In the genomic region with DNA sequence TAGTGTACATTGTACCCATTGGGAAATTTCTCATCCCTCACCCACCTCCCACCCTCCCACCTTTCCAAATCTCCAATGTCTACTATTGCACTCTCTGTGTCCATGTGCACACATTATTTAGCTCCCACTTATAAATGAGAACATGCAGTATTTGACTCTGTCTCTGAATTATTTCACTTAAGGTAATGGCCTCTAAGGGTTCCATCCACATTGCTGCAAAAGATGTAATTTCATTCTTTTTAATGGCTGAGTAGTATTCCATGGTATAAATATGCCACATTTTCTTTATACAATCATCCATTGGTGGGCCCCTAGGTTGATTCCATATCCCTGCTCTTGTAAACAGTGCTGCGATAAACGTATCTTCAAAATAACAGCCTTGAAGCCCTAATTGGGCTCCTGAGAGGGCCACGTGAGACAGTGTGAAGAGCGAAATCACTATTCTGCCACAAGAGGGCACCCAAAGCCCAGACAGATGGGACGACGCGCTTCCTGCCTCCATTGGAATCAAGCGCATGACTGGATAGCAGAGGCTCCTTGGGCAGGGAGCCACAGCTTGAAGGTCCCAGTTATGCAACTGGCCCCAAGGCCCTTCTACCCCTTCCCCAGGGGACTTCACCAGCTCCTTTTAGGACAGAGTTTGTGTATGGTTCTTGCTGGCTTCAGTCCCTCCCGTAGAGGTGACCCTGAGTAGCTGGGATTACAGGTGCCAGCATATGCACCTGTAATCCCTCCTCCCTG, we compare ENCODE assay signal across 8 cellular contexts. TPM values are rescaled to one million over a fixed set of nuclear protein-coding genes. Genes with fewer than 3 reads are reported as not detected.
DNase-seq lines count a peak whose midpoint lies in the region; ATAC-seq and TF ChIP-seq lines count a peak whose summit lies in the region.

No MANE protein-coding gene starts in this region.

- H3K27ac ChIP-seq in gastroesophageal sphincter (peak overlapping the region in 3 of 4 donors; percentile 27 to 57 (median 57)), upper lobe of right lung (no peak overlapping the region)

- H3K27me3 ChIP-seq in BJ (ENCODE audit: control insufficient read depth, insufficient read depth, low read length) (no peaks in the 10 kb centered on the region), gastroesophageal sphincter (no peaks in the 10 kb centered on the region), upper lobe of right lung (no peaks in the 10 kb centered on the region)

- H3K4me1 ChIP-seq in gastroesophageal sphincter (peaks cover 0 to 24% (median 5%) of the 10 kb centered on the region in 3 donors), upper lobe of right lung (peaks cover 8% of the 10 kb centered on the region)

- TF ChIP-seq CTCF in BJ (IDR thresholded peaks at IDR 0.05; ENCODE audit: insufficient read depth, low read depth, low read length) (peak; percentile 81), GM20000 (IDR thresholded peaks at IDR 0.05; ENCODE audit: extremely low read depth, missing control alignments) (peak; percentile 66), gastroesophageal sphincter (IDR thresholded peaks at IDR 0.05) (peak; percentile 80 to 97 (median 94)), upper lobe of right lung (IDR thresholded peaks at IDR 0.05) (peak; percentile 89)

- no peak for TF ChIP-seq EP300 in gastroesophageal sphincter (IDR thresholded peaks at IDR 0.05)

- intact Hi-C loops in upper lobe of right lung (cut with DNase I) = no loop called here

- no peaks in the 10 kb centered on the region for H3K9me3 ChIP-seq in gastroesophageal sphincter
- H3K9me3 ChIP-seq in upper lobe of right lung = no peaks in the 10 kb centered on the region

- H3K36me3 ChIP-seq in BJ (ENCODE audit: control insufficient read depth, insufficient read depth, low read length) = no peaks in the 10 kb centered on the region
- H3K36me3 ChIP-seq in gastroesophageal sphincter = no peaks in the 10 kb centered on the region
- no peaks in the 10 kb centered on the region for H3K36me3 ChIP-seq in upper lobe of right lung

- ATAC-seq in gastroesophageal sphincter (peak; percentile 97), upper lobe of right lung (peak; percentile 99)

- no peak overlapping the region for H3K4me3 ChIP-seq in BJ (ENCODE audit: low read depth, low read length)
- no peak overlapping the region for H3K4me3 ChIP-seq in gastroesophageal sphincter
- no peak overlapping the region for H3K4me3 ChIP-seq in upper lobe of right lung

- CTCF ChIA-PET in BJ (lab: Yijun Ruan, JAX) = interaction anchor here (0.6 to 5.2 kb wide), 25 partner anchors 10 to 312 kb away, joined by 3 to 62 read pairs (median 5); partner anchors contain the start of gene VAMP1

- POLR2A ChIA-PET in BJ (lab: Charles Lee) = no interaction called here

- no peak for TF ChIP-seq POLR2A in gastroesophageal sphincter (IDR thresholded peaks at IDR 0.05)

- WGBS in gastroesophageal sphincter (ENCODE audit: low coverage in 1 of 2), 2 donors = 0% methylated on average over 1 to 5 of the region's 9 CpGs

- DNase-seq in BJ (ENCODE audit: low read depth) (peak; percentile 60), GM20000 (ENCODE audit: low spot score) (peak; percentile 79), NCI-H1105 treated with DMSO at 0.1 percent for 48 hours (lab: John Stamatoyannopoulos, UW) (peak; percentile 87), SK-N-DZ (ENCODE audit: low spot score) (peak; percentile 91), occipital lobe (lab: John Stamatoyannopoulos, UW) (peak; percentile 39), upper lobe of right lung (peak; percentile 87)
- DNase-seq in activated naive CD4-positive, alpha-beta T cell treated with Interleukin-2 at 50 U/mL for 16 hours = peak; percentile 75

RNA-seq across cellular contexts. Expression of gene CD27, which starts 21.3 kb away (rescaled TPM):
- 0.15 TPM in 1 of 2 replicates, not detected in the other for polyA plus RNA-seq in BJ (2011; rRNA removed)
- polyA minus RNA-seq in BJ (2011; rRNA and poly(A)+ RNA removed) = not detected in 2 replicates
- 0.09 TPM in 1 of 2 replicates, not detected in the other for polyA plus RNA-seq in SK-N-DZ (2014; cell fraction: cytosol; rRNA removed)
- 0.36 TPM in 1 of 2 replicates, not detected in the other for polyA plus RNA-seq in SK-N-DZ (2014; cell fraction: nucleus; rRNA removed)
- total RNA-seq in gastroesophageal sphincter = under 1 TPM in 2 of 4 donors, not detected in 2; 0.45 to 0.89 TPM
- total RNA-seq in occipital lobe = 0.94 TPM
- 1.5 TPM for total RNA-seq in upper lobe of right lung

RNA-seq across cellular contexts. Expression of gene TAPBPL, which starts 28.4 kb away (rescaled TPM):
- polyA plus RNA-seq in BJ (2011; rRNA removed) = 13.6 and 25.8 TPM in 2 replicates
- 5.7 and 13.7 TPM in 2 replicates for polyA minus RNA-seq in BJ (2011; rRNA and poly(A)+ RNA removed)
- 3.6 and 3.8 TPM in 2 replicates for polyA plus RNA-seq in SK-N-DZ (2014; cell fraction: cytosol; rRNA removed)
- polyA plus RNA-seq in SK-N-DZ (2014; cell fraction: nucleus; rRNA removed) = 4.5 and 6.7 TPM in 2 replicates
- total RNA-seq in gastroesophageal sphincter (10 to 100 TPM; 11.6 to 31.3 (median 16.4) TPM), occipital lobe (0.78 TPM), upper lobe of right lung (28.4 TPM)

RNA-seq across cellular contexts. Expression of gene LTBR, which starts 39.5 kb away (rescaled TPM):
- polyA plus RNA-seq in BJ (2011; rRNA removed) = 23.4 and 67.2 TPM in 2 replicates
- polyA minus RNA-seq in BJ (2011; rRNA and poly(A)+ RNA removed) = 20.7 and 23.3 TPM in 2 replicates
- 10.8 and 12.9 TPM in 2 replicates for polyA plus RNA-seq in SK-N-DZ (2014; cell fraction: cytosol; rRNA removed)
- polyA plus RNA-seq in SK-N-DZ (2014; cell fraction: nucleus; rRNA removed) = 10.8 and 14.2 TPM in 2 replicates
- total RNA-seq in gastroesophageal sphincter (100 to 1,000 TPM in 3 of 4 donors, 10 to 100 TPM in 1; 86.5 to 139 (median 119) TPM), occipital lobe (1.9 TPM), upper lobe of right lung (156 TPM)

RNA-seq across cellular contexts. Expression of gene VAMP1, which starts 47.0 kb away (rescaled TPM):
- 12.5 and 23.3 TPM in 2 replicates for polyA plus RNA-seq in BJ (2011; rRNA removed)
- polyA minus RNA-seq in BJ (2011; rRNA and poly(A)+ RNA removed) = 3.3 and 4.6 TPM in 2 replicates
- polyA plus RNA-seq in SK-N-DZ (2014; cell fraction: cytosol; rRNA removed) = 4.7 and 4.8 TPM in 2 replicates
- polyA plus RNA-seq in SK-N-DZ (2014; cell fraction: nucleus; rRNA removed) = 33.8 and 42.5 TPM in 2 replicates
- 10 to 100 TPM; 10.5 to 45.5 (median 17.9) TPM for total RNA-seq in gastroesophageal sphincter
- total RNA-seq in occipital lobe = 6.4 TPM
- 6.3 TPM for total RNA-seq in upper lobe of right lung

RNA-seq across cellular contexts. Expression of gene SCNN1A, which starts 48.1 kb away (rescaled TPM):
- 0.18 and 0.36 TPM in 2 replicates for polyA plus RNA-seq in BJ (2011; rRNA removed)
- polyA minus RNA-seq in BJ (2011; rRNA and poly(A)+ RNA removed) = 0.57 TPM in 1 of 2 replicates, not detected in the other
- not detected in 2 replicates for polyA plus RNA-seq in SK-N-DZ (2014; cell fraction: cytosol; rRNA removed)
- polyA plus RNA-seq in SK-N-DZ (2014; cell fraction: nucleus; rRNA removed) = not detected in 2 replicates
- total RNA-seq in gastroesophageal sphincter (10 to 100 TPM in 1 of 4 donors, 1 to 10 TPM in 1, under 1 TPM in 1, not detected in 1; 0.62 to 19.9 (median 5.2) TPM), occipital lobe (not detected), upper lobe of right lung (199 TPM)

Comparison
In these comparisons a context has a peak if more than half of its experiments do, and no peak if none do; other contexts are left out.
1. DNase-seq: peak in every context shown above with its lines; median percentile 91 in SK-N-DZ; 87 in NCI-H1105 treated with DMSO at 0.1 percent for 48 hours; 87 in upper lobe of right lung; 79 in GM20000; 75 in activated naive CD4-positive, alpha-beta T cell treated with Interleukin-2 at 50 U/mL for 16 hours; 60 in BJ; 39 in occipital lobe.
2. RNA of gene LTBR, which starts 39.5 kb away (total RNA-seq): 156 TPM in upper lobe of right lung (single experiment) and 86.5 to 139 TPM in gastroesophageal sphincter; 1.9 TPM in occipital lobe (single experiment); every median in the first group is over 10 times any median in the second.
3. Peak in every context shown above with its lines, with median percentiles within 50 percentile points of each other: CTCF ChIP-seq.